ENCODE assay signal across 27 cellular contexts in genomic region chr5:84215521-84215920, GRCh38.
"Had no signal": no experiment of that assay in that cellular context is flagged by ENCODE, and none has a peak within 500 bp of the region (broad histone marks: within the 10 kb centered on the region; RNA-seq: fewer than 3 reads in every experiment).

No MANE protein-coding gene starts in this region.

- ATAC-seq: effector memory CD8-positive, alpha-beta T cell; heart right ventricle; naive thymus-derived CD8-positive, alpha-beta T cell; psoas muscle; right cardiac atrium; stimulated activated effector memory CD8-positive, alpha-beta T cell treated with anti-CD3 and anti-CD28 coated beads, Interleukin-12 subunit alpha, Interleukin-12 subunit beta, amount 100 ng/mL, for 72 hours had no signal

- DNase-seq: cortex of kidney; effector memory CD8-positive, alpha-beta T cell; foreskin melanocyte; glutamatergic neuron; heart right ventricle; hippocampal formation; kidney glomerular epithelial cell; mesenchymal stem cell; midbrain; naive thymus-derived CD8-positive, alpha-beta T cell; nephron progenitor cell; nucleus accumbens; ovary; psoas muscle; right cardiac atrium; sigmoid colon; stimulated activated CD4-positive, alpha-beta T cell treated with anti-CD3 and anti-CD28 coated beads, Interleukin-2, amount 100 ng/mL, for 24 hours; stimulated activated CD4-positive, alpha-beta T cell treated with anti-CD3 and anti-CD28 coated beads, Interleukin-4, amount 100 ng/mL, for 24 hours; stimulated activated naive CD4-positive, alpha-beta T cell treated with Interleukin-2 at 50 U/mL for 16 hours; stomach; thyroid gland; trophoblast cell had no signal

- H3K27me3 Mint-ChIP-seq: effector memory CD8-positive, alpha-beta T cell had no signal

- H3K4me3 Mint-ChIP-seq: effector memory CD8-positive, alpha-beta T cell; naive thymus-derived CD8-positive, alpha-beta T cell; nephron progenitor cell; stimulated activated effector memory CD8-positive, alpha-beta T cell treated with anti-CD3 and anti-CD28 coated beads, Interleukin-12 subunit alpha, Interleukin-12 subunit beta, amount 100 ng/mL, for 72 hours had no signal

- H3K4me1 ChIP-seq: esophagus muscularis mucosa, heart right ventricle, psoas muscle, sigmoid colon, stomach, thyroid gland, vagina had no signal

- H3K4me3 ChIP-seq: esophagus muscularis mucosa, heart right ventricle, lung, ovary, psoas muscle, sigmoid colon, stomach, thyroid gland, vagina had no signal

- H3K27ac Mint-ChIP-seq: effector memory CD8-positive, alpha-beta T cell; naive thymus-derived CD8-positive, alpha-beta T cell; nephron progenitor cell; stimulated activated effector memory CD8-positive, alpha-beta T cell treated with anti-CD3 and anti-CD28 coated beads, Interleukin-12 subunit alpha, Interleukin-12 subunit beta, amount 100 ng/mL, for 72 hours had no signal

- H3K4me1 Mint-ChIP-seq: naive thymus-derived CD8-positive, alpha-beta T cell; nephron progenitor cell; stimulated activated effector memory CD8-positive, alpha-beta T cell treated with anti-CD3 and anti-CD28 coated beads, Interleukin-12 subunit alpha, Interleukin-12 subunit beta, amount 100 ng/mL, for 72 hours had no signal

- H3K36me3 Mint-ChIP-seq: naive thymus-derived CD8-positive, alpha-beta T cell; stimulated activated effector memory CD8-positive, alpha-beta T cell treated with anti-CD3 and anti-CD28 coated beads, Interleukin-12 subunit alpha, Interleukin-12 subunit beta, amount 100 ng/mL, for 72 hours had no signal

- H3K27me3 ChIP-seq: esophagus muscularis mucosa, heart right ventricle, ovary, sigmoid colon, stomach, thyroid gland, vagina had no signal

- H3K9me3 ChIP-seq: esophagus muscularis mucosa, heart right ventricle, ovary, psoas muscle, sigmoid colon, stomach, thyroid gland, vagina had no signal

- FAIRE-seq: endometrium had no signal

- H3K36me3 ChIP-seq: esophagus muscularis mucosa, heart right ventricle, ovary, sigmoid colon, stomach, thyroid gland, vagina had no signal

- H3K9me3 Mint-ChIP-seq: nephron progenitor cell had no signal

- H3K27ac ChIP-seq: esophagus muscularis mucosa, heart right ventricle, ovary, psoas muscle, sigmoid colon, stomach, thyroid gland, vagina had no signal
